ENCODE assay signal across 25 cellular contexts in the genomic region with DNA sequence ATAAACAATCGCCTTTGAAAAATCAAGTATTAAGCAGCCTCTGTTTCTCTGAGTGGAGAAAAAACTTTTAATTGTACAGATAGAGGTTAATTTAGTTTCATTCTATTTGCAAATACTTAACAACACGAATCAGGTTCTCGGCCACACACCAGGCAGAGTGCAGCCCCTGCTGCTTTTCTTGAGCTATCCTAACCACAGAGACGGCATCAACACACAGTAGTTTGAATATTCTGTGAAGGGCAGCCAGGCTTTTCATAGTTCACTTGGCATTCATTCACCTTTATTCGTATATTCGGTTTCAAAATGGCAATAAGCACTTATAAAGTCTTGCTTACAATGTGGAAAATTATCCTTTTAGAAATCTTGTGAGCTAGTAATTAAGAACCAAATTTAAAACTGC. TPM values are rescaled to one million over a fixed set of nuclear protein-coding genes. Genes with fewer than 3 reads are reported as not detected.
"Had no signal": no experiment of that assay in that cellular context is flagged by ENCODE, and none has a peak within 500 bp of the region (broad histone marks: within the 10 kb centered on the region; RNA-seq: fewer than 3 reads in every experiment).

No MANE protein-coding gene starts in this region.

- ATAC-seq: activated CD4-positive, alpha-beta T cell treated with anti-CD3 and anti-CD28 coated beads for 36 hours; activated naive CD4-positive, alpha-beta T cell treated with anti-CD3 and anti-CD28 coated beads, Interleukin-2, amount 50 U/mL, for 72 hours; gastrocnemius medialis; heart left ventricle; left lobe of liver; natural killer cell treated with Interleukin-12 subunit alpha and Interleukin-12 subunit beta and Interleukin-15 and Interleukin-18, amount 100 ng/mL, for 72 hours; sciatic nerve; stimulated activated effector memory CD8-positive, alpha-beta T cell treated with anti-CD3 and anti-CD28 coated beads, Interleukin-12 subunit alpha, Interleukin-12 subunit beta, amount 100 ng/mL, for 72 hours had no signal

- H3K36me3 Mint-ChIP-seq: activated naive CD4-positive, alpha-beta T cell treated with anti-CD3 and anti-CD28 coated beads, Interleukin-2, amount 50 U/mL, for 72 hours; mesothelial cell of epicardium; natural killer cell treated with Interleukin-12 subunit alpha and Interleukin-12 subunit beta and Interleukin-15 and Interleukin-18, amount 100 ng/mL, for 72 hours; stimulated activated effector memory CD8-positive, alpha-beta T cell treated with anti-CD3 and anti-CD28 coated beads, Interleukin-12 subunit alpha, Interleukin-12 subunit beta, amount 100 ng/mL, for 72 hours; type B pancreatic cell had no signal

- H3K4me3 Mint-ChIP-seq: activated CD4-positive, alpha-beta T cell treated with anti-CD3 and anti-CD28 coated beads for 36 hours; activated T-helper 1 cell treated with anti-CD3 and anti-CD28 coated beads, Interleukin-12 subunit alpha, Interleukin-12 subunit beta, Interleukin-2, Interleukin-4 antibody, amounts not matched to agents 30 ng/mL and 10 ng/mL and 1 ng/mL, durations not matched to agents 14 hours and 24 hours and 36 hours; mesothelial cell of epicardium; natural killer cell treated with Interleukin-12 subunit alpha and Interleukin-12 subunit beta and Interleukin-15 and Interleukin-18, amount 100 ng/mL, for 72 hours; stimulated activated effector memory CD8-positive, alpha-beta T cell treated with anti-CD3 and anti-CD28 coated beads, Interleukin-12 subunit alpha, Interleukin-12 subunit beta, amount 100 ng/mL, for 72 hours had no signal

- H3K27ac ChIP-seq: adrenal gland, gastrocnemius medialis, heart left ventricle, neutrophil, pancreas, stomach, testis had no signal

- H3K36me3 ChIP-seq: adrenal gland, gastrocnemius medialis, heart left ventricle, neutrophil, pancreas, stomach had no signal

- H3K4me3 ChIP-seq: adrenal gland, gastrocnemius medialis, heart left ventricle, pancreas, smooth muscle cell, stomach, testis had no signal

- H3K9me3 Mint-ChIP-seq: activated naive CD4-positive, alpha-beta T cell treated with anti-CD3 and anti-CD28 coated beads, Interleukin-2, amount 50 U/mL, for 72 hours; activated T-helper 1 cell treated with anti-CD3 and anti-CD28 coated beads, Interleukin-12 subunit alpha, Interleukin-12 subunit beta, Interleukin-2, Interleukin-4 antibody, amounts not matched to agents 30 ng/mL and 10 ng/mL and 1 ng/mL, durations not matched to agents 14 hours and 24 hours and 36 hours; mesothelial cell of epicardium; natural killer cell treated with Interleukin-12 subunit alpha and Interleukin-12 subunit beta and Interleukin-15 and Interleukin-18, amount 100 ng/mL, for 72 hours; stimulated activated effector memory CD8-positive, alpha-beta T cell treated with anti-CD3 and anti-CD28 coated beads, Interleukin-12 subunit alpha, Interleukin-12 subunit beta, amount 100 ng/mL, for 72 hours; type B pancreatic cell had no signal

- H3K4me1 Mint-ChIP-seq: stimulated activated effector memory CD8-positive, alpha-beta T cell treated with anti-CD3 and anti-CD28 coated beads, Interleukin-12 subunit alpha, Interleukin-12 subunit beta, amount 100 ng/mL, for 72 hours had no signal

- H3K27ac Mint-ChIP-seq: activated CD4-positive, alpha-beta T cell treated with anti-CD3 and anti-CD28 coated beads for 36 hours; activated naive CD4-positive, alpha-beta T cell treated with anti-CD3 and anti-CD28 coated beads, Interleukin-2, amount 50 U/mL, for 72 hours; activated T-helper 1 cell treated with anti-CD3 and anti-CD28 coated beads, Interleukin-12 subunit alpha, Interleukin-12 subunit beta, Interleukin-2, Interleukin-4 antibody, amounts not matched to agents 30 ng/mL and 10 ng/mL and 1 ng/mL, durations not matched to agents 14 hours and 24 hours and 36 hours; mesothelial cell of epicardium; natural killer cell treated with Interleukin-12 subunit alpha and Interleukin-12 subunit beta and Interleukin-15 and Interleukin-18, amount 100 ng/mL, for 72 hours; stimulated activated effector memory CD8-positive, alpha-beta T cell treated with anti-CD3 and anti-CD28 coated beads, Interleukin-12 subunit alpha, Interleukin-12 subunit beta, amount 100 ng/mL, for 72 hours; type B pancreatic cell had no signal

- DNase-seq: activated CD4-positive, alpha-beta T cell treated with anti-CD3 and anti-CD28 coated beads for 36 hours; activated CD4-positive, alpha-beta T cell treated with anti-CD3 and anti-CD28 coated beads, Interleukin-2, amount 50 U/mL, for 48 hours; activated gamma-delta T cell treated with Interleukin-2 at 50 U/mL for 16 hours; activated T-cell treated with anti-CD3 and anti-CD28 coated beads for 4 hours; adrenal gland; cerebellar nuclear complex; effector CD4-positive, alpha-beta T cell; gastrocnemius medialis; heart left ventricle; kidney; pancreas; stimulated activated CD4-positive, alpha-beta T cell treated with anti-CD3 and anti-CD28 coated beads, Interleukin-4, amount 100 ng/mL, for 1 hour; stomach; testis had no signal

- H3K9me3 ChIP-seq: adrenal gland, gastrocnemius medialis, heart left ventricle, neutrophil, pancreas, stomach, testis had no signal

RNA-seq across cellular contexts. Expression of a gene that starts 5.7 kb away (rescaled TPM):
- total RNA-seq: activated CD4-positive, alpha-beta T cell treated with anti-CD3 and anti-CD28 coated beads for 36 hours; bronchial epithelial cell; natural killer cell treated with Interleukin-12 subunit alpha and Interleukin-12 subunit beta and Interleukin-15 and Interleukin-18, amount 100 ng/mL, for 72 hours had no signal
